In the genomic region with DNA sequence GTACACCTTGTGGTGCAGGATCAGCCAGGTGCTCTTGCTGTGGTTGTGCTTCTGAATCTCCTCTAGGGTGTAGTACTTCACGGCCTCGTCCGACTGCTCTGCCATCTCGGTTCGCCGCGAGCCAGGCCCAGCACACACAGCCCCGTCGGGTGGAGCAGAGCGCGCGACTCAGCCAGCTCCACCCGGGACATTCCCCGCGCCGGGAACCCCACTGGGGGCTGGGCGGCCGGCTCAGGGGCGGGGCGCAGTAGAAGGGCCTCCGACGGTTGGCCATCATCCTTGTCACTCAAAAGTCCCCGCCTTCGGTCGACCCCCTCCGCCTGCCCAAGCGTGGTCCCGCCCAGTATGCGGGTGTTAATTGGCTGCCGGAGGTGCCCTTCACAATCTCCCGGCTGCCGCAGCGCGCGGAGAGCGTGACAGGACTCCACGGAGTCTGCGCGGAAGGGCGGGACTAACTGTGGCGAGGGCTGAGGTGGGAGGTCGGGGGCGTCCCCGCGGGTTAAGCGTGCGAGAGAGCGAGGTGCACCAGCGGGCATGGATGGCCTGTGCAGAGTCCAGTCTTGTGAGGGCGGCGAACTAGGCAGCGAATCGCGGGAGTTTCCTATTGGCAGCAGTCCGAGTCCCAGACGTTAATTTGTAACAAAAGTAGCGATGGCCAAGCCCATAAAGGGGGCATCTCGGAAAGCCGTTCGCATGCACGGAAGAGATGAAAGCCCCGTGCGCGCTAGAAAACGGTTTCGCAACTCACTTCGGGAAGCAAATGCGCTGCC, we compare ENCODE assay signal across 8 cellular contexts. TPM values are rescaled to one million over a fixed set of nuclear protein-coding genes. Genes with fewer than 3 reads are reported as not detected.
DNase-seq lines count a peak whose midpoint lies in the region; ATAC-seq and TF ChIP-seq lines count a peak whose summit lies in the region.

A gene with protein sequence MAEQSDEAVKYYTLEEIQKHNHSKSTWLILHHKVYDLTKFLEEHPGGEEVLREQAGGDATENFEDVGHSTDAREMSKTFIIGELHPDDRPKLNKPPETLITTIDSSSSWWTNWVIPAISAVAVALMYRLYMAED (minus strand): TSS at position 193 of the 770 bp plus-strand sequence. CDS start 88 bp downstream, at position 105.

- intact Hi-C loops in uterus (cut with DNase I; ENCODE audit: low total_unique reads): no loop called here

- TF ChIP-seq CTCF in GM12864 (IDR thresholded peaks at IDR 0.05; ENCODE audit: low read depth, low read length, missing control alignments) (peak; percentile 18), right atrium auricular region (IDR thresholded peaks at IDR 0.05) (no peak), uterus (IDR thresholded peaks at IDR 0.05) (no peak)

- DNase-seq in GM12864 (ENCODE audit: low read depth) (peak; percentile 89), NCI-H1417 treated with DMSO at 0.1 percent for 48 hours (lab: John Stamatoyannopoulos, UW) (peak; percentile 80), T-helper 2 cell (peak; percentile 96 to 99 (median 97)), anterior cingulate cortex (lab: John Stamatoyannopoulos, UW) (peak; percentile 86 to 100 (median 99)), right atrium auricular region (ENCODE audit: low spot score) (peak; percentile 98), pulmonary artery endothelial cell (ENCODE audit: low read depth, low spot score) (peak; percentile 80), uterus (peak; percentile 98 to 100)

- peak; percentile 99 for ATAC-seq in HG02642 (IDR thresholded peaks at IDR 0.05; ENCODE audit: poor library complexity, unreplicated experiment)

- H3K4me1 ChIP-seq in right atrium auricular region (peaks cover 0 to 32% of the 10 kb centered on the region in 2 donors), uterus (peaks cover 0 to 4% of the 10 kb centered on the region in 2 donors)

- H3K4me3 ChIP-seq in GM12864 (ENCODE audit: low read depth, low read length) (peak within 1 kb of the TSS; percentile 82), right atrium auricular region (peak within 1 kb of the TSS; percentile 80 to 83), uterus (peak within 1 kb of the TSS; percentile 62 to 68)

- TF ChIP-seq POLR2A in uterus (IDR thresholded peaks at IDR 0.05): peak; percentile 20 to 48

- peak within 1 kb of the TSS; percentile 66 to 71 for H3K27ac ChIP-seq in right atrium auricular region
- peak within 1 kb of the TSS; percentile 68 to 76 for H3K27ac ChIP-seq in uterus

- H3K27me3 ChIP-seq in right atrium auricular region (no peaks in the 10 kb centered on the region), uterus (no peaks in the 10 kb centered on the region)

- H3K36me3 ChIP-seq in right atrium auricular region (no peaks in the 10 kb centered on the region), uterus (no peaks in the 10 kb centered on the region)

- no peaks in the 10 kb centered on the region for H3K9me3 ChIP-seq in right atrium auricular region
- no peaks in the 10 kb centered on the region for H3K9me3 ChIP-seq in uterus

RNA-seq across cellular contexts. Expression of the gene that starts here (rescaled TPM):
- total RNA-seq in right atrium auricular region (10 to 100 TPM; 71.3 to 73.5 TPM), pulmonary artery endothelial cell (63.8 and 71.8 TPM in 2 replicates), uterus (100 to 1,000 TPM in 1 of 4 donors, 10 to 100 TPM in 3; 44.6 to 204 (median 51.9) TPM)

Comparison
In these comparisons a context has a peak if more than half of its experiments do, and no peak if none do; other contexts are left out.
1. Peak in every context shown above with its lines: DNase-seq, ATAC-seq, H3K4me3 ChIP-seq and H3K27ac ChIP-seq.